1 cellular context compared by ENCODE assay signal in genomic region chr19:49340865-49341718, GRCh38.
TF ChIP-seq lines count a peak whose summit lies in the region.

No MANE protein-coding gene starts in this region.

TF ChIP-seq in HepG2, 621 proteins besides CTCF, POLR2A, EP300 and RAD21:
- TF ChIP-seq MYNN (CRISPR knock-in tag; IDR thresholded peaks at IDR 0.05; ENCODE audit: low read depth) (no peak), ZZZ3 (CRISPR knock-in tag; IDR thresholded peaks at IDR 0.05; ENCODE audit: borderline replicate concordance) (no peak), SIN3A (IDR thresholded peaks at IDR 0.05; ENCODE audit: borderline replicate concordance, low read depth, low read length) (0 out of 2 replicates have a peak, but pooled peaks have one; percentile 10), GFI1 (CRISPR knock-in tag; IDR thresholded peaks at IDR 0.05; ENCODE audit: borderline replicate concordance) (0 out of 2 replicates have a peak, but pooled peaks have one; percentile 2), CENPBD1 (CRISPR knock-in tag; IDR thresholded peaks at IDR 0.05; ENCODE audit: borderline replicate concordance, low read depth) (no peak), ZNF790 (CRISPR knock-in tag; IDR thresholded peaks at IDR 0.05; ENCODE audit: borderline replicate concordance) (no peak)
